9 cellular contexts compared by ENCODE assay signal in genomic region chr15:76340802-76341365, GRCh38. TPM values are rescaled to one million over a fixed set of nuclear protein-coding genes. Genes with fewer than 3 reads are reported as not detected.
A peak's percentile ranks its signal among the peaks of the same experiment; 100 is the strongest.
DNase-seq lines count a peak whose midpoint lies in the region; ATAC-seq and TF ChIP-seq lines count a peak whose summit lies in the region.
"Had no signal": no experiment of that assay in that cellular context is flagged by ENCODE, and none has a peak within 500 bp of the region (broad histone marks: within the 10 kb centered on the region; RNA-seq: fewer than 3 reads in every experiment).

No MANE protein-coding gene starts in this region.

- no peaks in the 10 kb centered on the region for H3K36me3 Mint-ChIP-seq in nephron progenitor cell (ENCODE audit: low read depth)

- peak overlapping the region; percentile 40 for H3K9ac ChIP-seq in OCI-LY1 (ENCODE audit: low read length)

- H3K79me2 ChIP-seq in OCI-LY1 (ENCODE audit: insufficient read depth, low read length): no peaks in the 10 kb centered on the region

- H3K9me2 ChIP-seq in OCI-LY1 (ENCODE audit: low read depth, low read length): no peaks in the 10 kb centered on the region

- ATAC-seq in HG02981 (IDR thresholded peaks at IDR 0.05; ENCODE audit: unreplicated experiment) (no peak), SK-N-SH treated with all-trans-retinoic acid at 6 μM for 48 hours (no peak)

- no peaks in the 10 kb centered on the region for H3K27me3 ChIP-seq in OCI-LY1 (ENCODE audit: insufficient read depth, low read length)

- H3K9me3 ChIP-seq in OCI-LY1 (ENCODE audit: low read length): no peaks in the 10 kb centered on the region

- H3K4me3 Mint-ChIP-seq in nephron progenitor cell: peak overlapping the region; percentile 64

- no peaks in the 10 kb centered on the region for H4K20me1 ChIP-seq in OCI-LY1 (ENCODE audit: insufficient read depth, low read length)

- no peaks in the 10 kb centered on the region for H3F3A ChIP-seq in OCI-LY1 (ENCODE audit: insufficient read depth, low read length)

- H3K27ac ChIP-seq in OCI-LY1 (ENCODE audit: low read depth, low read length, poor library complexity, severe bottlenecking): no peak overlapping the region

- no peak overlapping the region for H2AFZ ChIP-seq in OCI-LY1 (ENCODE audit: low read length)

- H3K36me3 ChIP-seq in OCI-LY1 (ENCODE audit: insufficient read depth, low read length): no peaks in the 10 kb centered on the region

- H3K4me1 Mint-ChIP-seq in nephron progenitor cell: peaks cover 57% of the 10 kb centered on the region

- H3K27ac Mint-ChIP-seq in nephron progenitor cell: no peak overlapping the region

- TF ChIP-seq CTCF in GM10266 (IDR thresholded peaks at IDR 0.05; ENCODE audit: control insufficient read depth, insufficient read depth, low read depth, missing control alignments): peak; percentile 40
- peak; percentile 38; the same call in 1 of the 2 replicates for TF ChIP-seq CTCF in OCI-LY1 (IDR thresholded peaks at IDR 0.05; ENCODE audit: low read length)
- no peak for TF ChIP-seq CTCF in nephron progenitor cell (IDR thresholded peaks at IDR 0.05)

- peak overlapping the region; percentile 59 for H3K4me3 ChIP-seq in OCI-LY1 (ENCODE audit: low read depth, low read length, poor library complexity, severe bottlenecking)

- peak overlapping the region; percentile 69 for H3K4me2 ChIP-seq in OCI-LY1 (ENCODE audit: low read length)

- DNase-seq in GM10266 (ENCODE audit: extremely low spot score) (peak; percentile 75), dermis blood vessel endothelial cell (peak; percentile 43), nephron progenitor cell (peak; percentile 57), amygdala (lab: John Stamatoyannopoulos, UW) (no peak), cortex of kidney (lab: John Stamatoyannopoulos, UW) (no peak)

- peaks cover 98% of the 10 kb centered on the region for H3K27me3 Mint-ChIP-seq in nephron progenitor cell (ENCODE audit: low read depth, poor library complexity)

- H3K4me1 ChIP-seq in OCI-LY1 (ENCODE audit: insufficient read depth, low read length, severe bottlenecking): peaks cover 47% of the 10 kb centered on the region

- no peaks in the 10 kb centered on the region for H3K9me3 Mint-ChIP-seq in nephron progenitor cell

TF ChIP-seq in SK-N-SH treated with all-trans-retinoic acid at 6 μM for 48 hours, 23 proteins besides CTCF, POLR2A, EP300 and RAD21:
- TF ChIP-seq, protein P1, sequence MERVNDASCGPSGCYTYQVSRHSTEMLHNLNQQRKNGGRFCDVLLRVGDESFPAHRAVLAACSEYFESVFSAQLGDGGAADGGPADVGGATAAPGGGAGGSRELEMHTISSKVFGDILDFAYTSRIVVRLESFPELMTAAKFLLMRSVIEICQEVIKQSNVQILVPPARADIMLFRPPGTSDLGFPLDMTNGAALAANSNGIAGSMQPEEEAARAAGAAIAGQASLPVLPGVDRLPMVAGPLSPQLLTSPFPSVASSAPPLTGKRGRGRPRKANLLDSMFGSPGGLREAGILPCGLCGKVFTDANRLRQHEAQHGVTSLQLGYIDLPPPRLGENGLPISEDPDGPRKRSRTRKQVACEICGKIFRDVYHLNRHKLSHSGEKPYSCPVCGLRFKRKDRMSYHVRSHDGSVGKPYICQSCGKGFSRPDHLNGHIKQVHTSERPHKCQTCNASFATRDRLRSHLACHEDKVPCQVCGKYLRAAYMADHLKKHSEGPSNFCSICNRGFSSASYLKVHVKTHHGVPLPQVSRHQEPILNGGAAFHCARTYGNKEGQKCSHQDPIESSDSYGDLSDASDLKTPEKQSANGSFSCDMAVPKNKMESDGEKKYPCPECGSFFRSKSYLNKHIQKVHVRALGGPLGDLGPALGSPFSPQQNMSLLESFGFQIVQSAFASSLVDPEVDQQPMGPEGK (CRISPR knock-in tag; IDR thresholded peaks at IDR 0.05; ENCODE audit: borderline replicate concordance): no peak
- TF ChIP-seq ARNTL (CRISPR knock-in tag; IDR thresholded peaks at IDR 0.05; ENCODE audit: borderline replicate concordance, low read depth): no peak
- TF ChIP-seq CSRNP3 (CRISPR knock-in tag; IDR thresholded peaks at IDR 0.05): no peak
- TF ChIP-seq TSHZ2 (CRISPR knock-in tag; IDR thresholded peaks at IDR 0.05): no peak
- no peak for TF ChIP-seq BACH2 (CRISPR knock-in tag; IDR thresholded peaks at IDR 0.05; ENCODE audit: borderline replicate concordance)
- TF ChIP-seq ZNF70 (CRISPR knock-in tag; IDR thresholded peaks at IDR 0.05): no peak
- TF ChIP-seq ZFP3 (CRISPR knock-in tag; IDR thresholded peaks at IDR 0.05): no peak
- no peak for TF ChIP-seq RARB (CRISPR knock-in tag; IDR thresholded peaks at IDR 0.05)
- no peak for TF ChIP-seq ISL1 (CRISPR knock-in tag; IDR thresholded peaks at IDR 0.05)
- no peak for TF ChIP-seq TCF4 (CRISPR knock-in tag; IDR thresholded peaks at IDR 0.05; ENCODE audit: borderline replicate concordance)
- no peak for TF ChIP-seq ZC3H10 (CRISPR knock-in tag; IDR thresholded peaks at IDR 0.05)
- no peak for TF ChIP-seq ZNF565 (CRISPR knock-in tag; conservative IDR thresholded peaks at IDR 0.05; ENCODE audit: low read depth)
- TF ChIP-seq GLIS3 (CRISPR knock-in tag; IDR thresholded peaks at IDR 0.05): no peak
- no peak for TF ChIP-seq ZFP30 (CRISPR knock-in tag; IDR thresholded peaks at IDR 0.05)
TF ChIP-seq in SK-N-SH treated with all-trans-retinoic acid at 6 μM for 48 hours: peak in this region for 0.

RNA-seq across cellular contexts. Expression of gene ISL2, which starts 4.3 kb away (rescaled TPM):
- total RNA-seq in dermis blood vessel endothelial cell: 0.56 and 1.2 TPM in 2 replicates
- total RNA-seq: frontal cortex had no signal

RNA-seq across cellular contexts. Expression of gene ETFA, which starts 29.6 kb away (rescaled TPM):
- total RNA-seq in dermis blood vessel endothelial cell: 165 and 183 TPM in 2 replicates

Comparison
In these comparisons a context has a peak if more than half of its experiments do, and no peak if none do; other contexts are left out.
1. DNase-seq: peak in GM10266 (single experiment), dermis blood vessel endothelial cell (single experiment) and nephron progenitor cell (single experiment); none in amygdala (0 of 56) and cortex of kidney (single experiment).